Comparison of ENCODE assay signal across 13 cellular contexts in genomic region chr17:66450008-66450856, GRCh38.
DNase-seq lines count a peak whose midpoint lies in the region; ATAC-seq and TF ChIP-seq lines count a peak whose summit lies in the region.
"Had no signal": no experiment of that assay in that cellular context is flagged by ENCODE, and none has a peak within 500 bp of the region (broad histone marks: within the 10 kb centered on the region; RNA-seq: fewer than 3 reads in every experiment).

No MANE protein-coding gene starts in this region.

- no peak for DNase-seq in T-helper 2 cell treated with Interferon-gamma antibody and Interleukin-4, amounts not matched to agents 5 μg/mL and 100 μg/mL, for 36 hours (ENCODE audit: low spot score)
- DNase-seq in T-helper 2 cell (no peak), H9 (no peak), OCI-LY7 (ENCODE audit: low spot score) (no peak), ovary (no peak)
- DNase-seq in activated naive CD4-positive, alpha-beta T cell treated with anti-CD3 and anti-CD28 coated beads, Interleukin-2, amount 50 U/mL, for 72 hours (ENCODE audit: low spot score in 2 of 2) = no peak
- no peak for DNase-seq in naive thymus-derived CD8-positive, alpha-beta T cell
- DNase-seq: NCI-H1436 treated with DMSO at 0.1 percent for 48 hours; NCI-H446; Right ventricle myocardium superior; spleen; stimulated activated naive B cell treated with anti-CD40 and anti-IgM and Interleukin-4, amounts not matched to agents 10 μg/mL and 1 μg/mL and 100 μg/mL, for 72 hours had no signal

- H3K4me3 Mint-ChIP-seq in T-helper 2 cell treated with Interferon-gamma antibody and Interleukin-4, amounts not matched to agents 5 μg/mL and 100 μg/mL, for 36 hours = no peak overlapping the region
- H3K4me3 Mint-ChIP-seq in H9 = no peak overlapping the region; a peak in 1 of 5 replicates
- H3K4me3 Mint-ChIP-seq in naive thymus-derived CD8-positive, alpha-beta T cell = peak overlapping the region in 6 of 10 donors; percentile 7 to 66 (median 16)
- H3K4me3 Mint-ChIP-seq: stimulated activated naive B cell treated with anti-CD40 and anti-IgM and Interleukin-4, amounts not matched to agents 10 μg/mL and 1 μg/mL and 100 μg/mL, for 72 hours had no signal

- no peak for TF ChIP-seq EP300 in ovary (IDR thresholded peaks at IDR 0.05)

- peak; percentile 83 to 88 for ATAC-seq in activated naive CD4-positive, alpha-beta T cell treated with anti-CD3 and anti-CD28 coated beads, Interleukin-2, amount 50 U/mL, for 72 hours
- peak in 1 of 2 donors; percentile 59 for ATAC-seq in naive thymus-derived CD8-positive, alpha-beta T cell
- no peak for ATAC-seq in HG02571 (IDR thresholded peaks at IDR 0.05; ENCODE audit: unreplicated experiment)
- ATAC-seq: stimulated activated naive B cell treated with anti-CD40 and anti-IgM and Interleukin-4, amounts not matched to agents 10 μg/mL and 1 μg/mL and 100 μg/mL, for 72 hours had no signal

- H2BK15ac ChIP-seq in H9 (ENCODE audit: low read depth, low read length) = no peak overlapping the region

- H2AK5ac ChIP-seq in H9 (ENCODE audit: insufficient read length, low read length) = no peak overlapping the region

- WGBS in H9 (ENCODE audit: extremely low coverage, insufficient read length, low lambda C conversion rate) = no CpG with 5 or more reads among the region's 13 CpGs
- WGBS in ovary, 3 donors = 87 to 88% (median 87%) methylated on average over 13 of the region's 13 CpGs

- no peak overlapping the region for H2BK120ac ChIP-seq in H9 (ENCODE audit: low read depth, low read length, poor library complexity, severe bottlenecking)

- CTCF ChIA-PET in OCI-LY7 (lab: Charles Lee; ENCODE audit: unreplicated experiment) = interaction anchor here (0.6 kb wide), 1 partner anchor 248 kb away, joined by 3 read pairs; no protein-coding TSS in a partner anchor

- intact Hi-C loops in OCI-LY7 (cut with micrococcal nuclease; ENCODE audit: unreplicated experiment) (no loop called here), ovary (cut with DNase I) (no loop called here)

- peaks cover 2% of the 10 kb centered on the region; the same call in 1 of the 2 replicates for H3K4me1 ChIP-seq in H9 (ENCODE audit: insufficient read depth, low read length)
- H3K4me1 ChIP-seq in OCI-LY7 (ENCODE audit: insufficient read depth, low read length, poor library complexity, severe bottlenecking) = peaks cover 42% of the 10 kb centered on the region
- H3K4me1 ChIP-seq in ovary (ENCODE audit: insufficient read depth) = peaks cover 3% of the 10 kb centered on the region

- no peak overlapping the region for H4K91ac ChIP-seq in H9 (ENCODE audit: insufficient read length, low read depth, low read length)

- no peak overlapping the region for H3K4ac ChIP-seq in H9 (ENCODE audit: low read depth, low read length)

- no peak overlapping the region for H2BK12ac ChIP-seq in H9 (ENCODE audit: insufficient read length, low read depth, low read length)

- peak overlapping the region; percentile 22 for H3K27ac Mint-ChIP-seq in T-helper 2 cell treated with Interferon-gamma antibody and Interleukin-4, amounts not matched to agents 5 μg/mL and 100 μg/mL, for 36 hours
- H3K27ac Mint-ChIP-seq in H9 = peak overlapping the region; percentile 29 to 68 (median 44); a peak in 4 of 7 replicates
- peak overlapping the region in 1 of 2 donors; percentile 93 for H3K27ac Mint-ChIP-seq in activated naive CD4-positive, alpha-beta T cell treated with anti-CD3 and anti-CD28 coated beads, Interleukin-2, amount 50 U/mL, for 72 hours
- peak overlapping the region; percentile 10 to 92 (median 76) for H3K27ac Mint-ChIP-seq in naive thymus-derived CD8-positive, alpha-beta T cell
- H3K27ac Mint-ChIP-seq: stimulated activated naive B cell treated with anti-CD40 and anti-IgM and Interleukin-4, amounts not matched to agents 10 μg/mL and 1 μg/mL and 100 μg/mL, for 72 hours had no signal

- H3K9me3 Mint-ChIP-seq in T-helper 2 cell treated with Interferon-gamma antibody and Interleukin-4, amounts not matched to agents 5 μg/mL and 100 μg/mL, for 36 hours = peaks cover 7% of the 10 kb centered on the region
- H3K9me3 Mint-ChIP-seq in H9 = no peaks in the 10 kb centered on the region
- H3K9me3 Mint-ChIP-seq in activated naive CD4-positive, alpha-beta T cell treated with anti-CD3 and anti-CD28 coated beads, Interleukin-2, amount 50 U/mL, for 72 hours = peaks cover 0 to 10% of the 10 kb centered on the region in 2 donors
- peaks cover 0 to 2% (median 0%) of the 10 kb centered on the region in 9 donors for H3K9me3 Mint-ChIP-seq in naive thymus-derived CD8-positive, alpha-beta T cell

- no peak overlapping the region for H3K23ac ChIP-seq in H9 (ENCODE audit: insufficient read length, low read depth, low read length)

- no peak overlapping the region for H3K4me2 ChIP-seq in H9 (ENCODE audit: insufficient read depth, insufficient read length, low read length)
- no peak overlapping the region for H3K4me2 ChIP-seq in OCI-LY7 (ENCODE audit: low read length)

- H4K5ac ChIP-seq in H9 (ENCODE audit: insufficient read length, low read depth, low read length) = no peak overlapping the region

- H3K27me3 Mint-ChIP-seq in T-helper 2 cell treated with Interferon-gamma antibody and Interleukin-4, amounts not matched to agents 5 μg/mL and 100 μg/mL, for 36 hours (ENCODE audit: low read depth) = no peaks in the 10 kb centered on the region
- no peaks in the 10 kb centered on the region for H3K27me3 Mint-ChIP-seq in H9 (ENCODE audit: low read depth)
- H3K27me3 Mint-ChIP-seq in naive thymus-derived CD8-positive, alpha-beta T cell = no peaks in the 10 kb centered on the region

- no peaks in the 10 kb centered on the region for H3K36me3 ChIP-seq in OCI-LY7 (ENCODE audit: insufficient read depth, low read length)
- no peaks in the 10 kb centered on the region for H3K36me3 ChIP-seq in ovary
- H3K36me3 ChIP-seq: spleen had no signal

- peaks cover 25% of the 10 kb centered on the region for H3K4me1 Mint-ChIP-seq in T-helper 2 cell treated with Interferon-gamma antibody and Interleukin-4, amounts not matched to agents 5 μg/mL and 100 μg/mL, for 36 hours (ENCODE audit: low read depth)
- peaks cover 44 to 47% of the 10 kb centered on the region in 2 experiments for H3K4me1 Mint-ChIP-seq in H9
- peaks cover 33 to 84% (median 75%) of the 10 kb centered on the region in 4 donors for H3K4me1 Mint-ChIP-seq in naive thymus-derived CD8-positive, alpha-beta T cell

- no peaks in the 10 kb centered on the region for H3K9me2 ChIP-seq in OCI-LY7 (ENCODE audit: insufficient read depth, low read length)

- H4K8ac ChIP-seq in H9 (replicated peaks; ENCODE audit: insufficient read length, low read depth, low read length) = no peak overlapping the region

- no peak overlapping the region for H3K9ac ChIP-seq in H9 (ENCODE audit: extremely low read depth, insufficient read length, low read length)

- BruUV-seq in OCI-LY7 (replicated peaks; lab: Mats Ljungman, UMichigan) = no TSS peak

- H2BK20ac ChIP-seq in H9 (ENCODE audit: low read depth, low read length, poor library complexity, severe bottlenecking) = no peak overlapping the region

- H2BK5ac ChIP-seq in H9 (ENCODE audit: insufficient read length, low read length) = no peak overlapping the region

- H3K18ac ChIP-seq in H9 (ENCODE audit: insufficient read length, low read depth, low read length) = no peak overlapping the region

- peaks cover 35% of the 10 kb centered on the region for H3K36me3 Mint-ChIP-seq in T-helper 2 cell treated with Interferon-gamma antibody and Interleukin-4, amounts not matched to agents 5 μg/mL and 100 μg/mL, for 36 hours (ENCODE audit: low read depth)
- no peaks in the 10 kb centered on the region for H3K36me3 Mint-ChIP-seq in H9 (ENCODE audit: insufficient read depth in 1 of 3, low read depth in 3 of 3)
- H3K36me3 Mint-ChIP-seq in activated naive CD4-positive, alpha-beta T cell treated with anti-CD3 and anti-CD28 coated beads, Interleukin-2, amount 50 U/mL, for 72 hours = peaks cover 0 to 51% of the 10 kb centered on the region in 2 donors
- peaks cover 0 to 14% (median 1%) of the 10 kb centered on the region in 3 donors for H3K36me3 Mint-ChIP-seq in naive thymus-derived CD8-positive, alpha-beta T cell
- H3K36me3 Mint-ChIP-seq: stimulated activated naive B cell treated with anti-CD40 and anti-IgM and Interleukin-4, amounts not matched to agents 10 μg/mL and 1 μg/mL and 100 μg/mL, for 72 hours had no signal

- TF ChIP-seq POLR2A in ovary (IDR thresholded peaks at IDR 0.05) = no peak

- H3K23me2 ChIP-seq in H9 (ENCODE audit: insufficient read length, low read depth, low read length, poor library complexity, severe bottlenecking) = no peaks in the 10 kb centered on the region

- H3K56ac ChIP-seq in H9 (ENCODE audit: insufficient read length, low read depth, low read length) = no peak overlapping the region

- POLR2A ChIA-PET in naive thymus-derived CD8-positive, alpha-beta T cell (lab: Charles Lee) = no interaction called here
- POLR2A ChIA-PET in OCI-LY7 (lab: Charles Lee) = no interaction called here

- no peaks in the 10 kb centered on the region for H3K9me3 ChIP-seq in H9 (ENCODE audit: control insufficient read depth, low read depth, low read length)
- no peaks in the 10 kb centered on the region for H3K9me3 ChIP-seq in OCI-LY7 (ENCODE audit: low read length)
- H3K9me3 ChIP-seq in ovary = no peaks in the 10 kb centered on the region
- H3K9me3 ChIP-seq: spleen had no signal

- H3K4me3 ChIP-seq in OCI-LY7 (ENCODE audit: low read depth, low read length, poor library complexity, severe bottlenecking) (no peak overlapping the region), ovary (no peak overlapping the region)
- H3K4me3 ChIP-seq: spleen had no signal

- no peak overlapping the region for H3K27ac ChIP-seq in H9 (ENCODE audit: insufficient read length, low read depth, low read length)
- no peak overlapping the region for H3K27ac ChIP-seq in OCI-LY7 (ENCODE audit: low read depth, low read length, poor library complexity, severe bottlenecking)
- H3K27ac ChIP-seq in ovary = no peak overlapping the region
- H3K27ac ChIP-seq: spleen had no signal

- TF ChIP-seq CTCF in H9 (conservative IDR thresholded peaks at IDR 0.05) (no peak), OCI-LY7 (conservative IDR thresholded peaks at IDR 0.05; ENCODE audit: low read length) (no peak), ovary (IDR thresholded peaks at IDR 0.05) (no peak)

- H3K79me1 ChIP-seq in H9 (ENCODE audit: insufficient read depth, low read depth, low read length, poor library complexity, severe bottlenecking) = no peaks in the 10 kb centered on the region

- no peak overlapping the region for H3K14ac ChIP-seq in H9 (ENCODE audit: insufficient read depth, low read length)

- H3T11ph ChIP-seq in H9 (ENCODE audit: low read length) = no peak overlapping the region

- no peaks in the 10 kb centered on the region for H4K20me1 ChIP-seq in H9 (ENCODE audit: control insufficient read depth, insufficient read depth, insufficient read length)
- H4K20me1 ChIP-seq in OCI-LY7 (ENCODE audit: insufficient read depth, low read length) = no peaks in the 10 kb centered on the region

- H3K27me3 ChIP-seq in H9 (ENCODE audit: insufficient read depth, low read length) (no peaks in the 10 kb centered on the region), ovary (no peaks in the 10 kb centered on the region)
- H3K27me3 ChIP-seq: spleen had no signal

- H3K79me2 ChIP-seq in H9 (ENCODE audit: insufficient read depth, low read length) (no peaks in the 10 kb centered on the region), OCI-LY7 (ENCODE audit: insufficient read depth, low read depth, low read length) (no peaks in the 10 kb centered on the region)

- H2AFZ ChIP-seq in H9 (ENCODE audit: low read length) (no peak overlapping the region), OCI-LY7 (ENCODE audit: low read length) (no peak overlapping the region)

Comparison
In these comparisons a context has a peak if more than half of its experiments do, and no peak if none do; other contexts are left out.
1. H3K4me3 Mint-ChIP-seq: peak in naive thymus-derived CD8-positive, alpha-beta T cell (6 of 10); none in T-helper 2 cell treated with Interferon-gamma antibody and Interleukin-4, amounts not matched to agents 5 μg/mL and 100 μg/mL, for 36 hours (single experiment) and H9 (0 of 2).